Comparison of ENCODE assay signal across 8 cellular contexts in genomic region chr2:42792583-42793313, GRCh38. TPM values are rescaled to one million over a fixed set of nuclear protein-coding genes. Genes with fewer than 3 reads are reported as not detected.
DNase-seq lines count a peak whose midpoint lies in the region; ATAC-seq, FAIRE-seq and TF ChIP-seq lines count a peak whose summit lies in the region.

Gene HAAO (minus strand): TSS chr2:42792583. CDS start chr2:42792536, 47 bp downstream.

- peaks cover 52% of the 10 kb centered on the region for H3K4me1 Mint-ChIP-seq in stimulated activated effector memory CD8-positive, alpha-beta T cell treated with anti-CD3 and anti-CD28 coated beads, Interleukin-12 subunit alpha, Interleukin-12 subunit beta, amount 100 ng/mL, for 72 hours

- FAIRE-seq in kidney (lab: Jason Lieb, UNC): no peak

- ATAC-seq in HG03135 (IDR thresholded peaks at IDR 0.05; ENCODE audit: unreplicated experiment) (peak; percentile 44), body of pancreas (peak; percentile 82)
- peak; percentile 26 for ATAC-seq in stimulated activated effector memory CD8-positive, alpha-beta T cell treated with anti-CD3 and anti-CD28 coated beads, Interleukin-12 subunit alpha, Interleukin-12 subunit beta, amount 100 ng/mL, for 72 hours

- H3K27ac Mint-ChIP-seq in stimulated activated effector memory CD8-positive, alpha-beta T cell treated with anti-CD3 and anti-CD28 coated beads, Interleukin-12 subunit alpha, Interleukin-12 subunit beta, amount 100 ng/mL, for 72 hours: no peak within 1 kb of the TSS

- H3K4me3 Mint-ChIP-seq in stimulated activated effector memory CD8-positive, alpha-beta T cell treated with anti-CD3 and anti-CD28 coated beads, Interleukin-12 subunit alpha, Interleukin-12 subunit beta, amount 100 ng/mL, for 72 hours: peak within 1 kb of the TSS; percentile 62

- no peaks in the 10 kb centered on the region for H3K27me3 ChIP-seq in body of pancreas

- H3K4me3 ChIP-seq in body of pancreas: peak within 1 kb of the TSS; percentile 35 to 54
- H3K4me3 ChIP-seq in kidney (ENCODE audit: low read length in 2 of 2): peak within 1 kb of the TSS; percentile 76 to 86

- peaks cover 5% of the 10 kb centered on the region for H3K36me3 Mint-ChIP-seq in stimulated activated effector memory CD8-positive, alpha-beta T cell treated with anti-CD3 and anti-CD28 coated beads, Interleukin-12 subunit alpha, Interleukin-12 subunit beta, amount 100 ng/mL, for 72 hours

- H3K27ac ChIP-seq in body of pancreas (peak within 1 kb of the TSS; percentile 90 to 93 (median 91)), kidney (ENCODE audit: low read depth in 2 of 2, low read length in 2 of 2) (peak within 1 kb of the TSS; percentile 93 to 95)

- no peaks in the 10 kb centered on the region for H3K9me3 ChIP-seq in body of pancreas
- H3K9me3 ChIP-seq in kidney (ENCODE audit: control insufficient read depth in 1 of 2, low read length in 2 of 2): no peaks in the 10 kb centered on the region

- peak within 1 kb of the TSS; percentile 87 to 92 for H3K9ac ChIP-seq in kidney (ENCODE audit: low read length in 2 of 2)

- H3K4me1 ChIP-seq in body of pancreas (peaks cover 59% of the 10 kb centered on the region), kidney (ENCODE audit: control insufficient read depth in 1 of 2, insufficient read depth in 1 of 2, low read depth in 1 of 2, low read length in 2 of 2) (peaks cover 15 to 19% of the 10 kb centered on the region in 2 donors)

- intact Hi-C loops in body of pancreas (cut with DNase I) (no loop called here), kidney (cut with DNase I) (no loop called here)

- H3K36me3 ChIP-seq in body of pancreas (replicated peaks in 1 of 2; ENCODE audit: insufficient read depth in 1 of 2, low read depth in 2 of 2) (no peaks in the 10 kb centered on the region), kidney (ENCODE audit: control insufficient read depth in 1 of 2, insufficient read depth in 2 of 2, low read length in 2 of 2) (peaks cover 0 to 7% of the 10 kb centered on the region in 2 donors)

- TF ChIP-seq POLR2A in body of pancreas (IDR thresholded peaks at IDR 0.05): peak; percentile 79 to 83 (median 80)

- DNase-seq in activated CD8-positive, alpha-beta memory T cell treated with anti-CD3 and anti-CD28 coated beads for 24 hours: peak; percentile 67
- DNase-seq in activated CD8-positive, alpha-beta memory T cell treated with anti-CD3 and anti-CD28 coated beads, Interleukin-2, amount 50 U/mL, for 4 hours: no peak
- peak; percentile 86 to 90 (median 87) for DNase-seq in body of pancreas
- DNase-seq in kidney: peak; percentile 87
- no peak for DNase-seq in stimulated activated effector memory CD8-positive, alpha-beta T cell treated with anti-CD3 and anti-CD28 coated beads, Interleukin-12 subunit alpha, Interleukin-12 subunit beta, amount 100 ng/mL, for 72 hours (ENCODE audit: low spot score in 2 of 2)
- DNase-seq in NCI-H345 treated with DMSO at 0.1 percent for 48 hours (lab: John Stamatoyannopoulos, UW; ENCODE audit: unreplicated experiment): no peak
- no peak for DNase-seq in stimulated activated CD4-positive, alpha-beta T cell treated with anti-CD3 and anti-CD28 coated beads, Interleukin-4, amount 100 ng/mL, for 24 hours

- H3K9me3 Mint-ChIP-seq in stimulated activated effector memory CD8-positive, alpha-beta T cell treated with anti-CD3 and anti-CD28 coated beads, Interleukin-12 subunit alpha, Interleukin-12 subunit beta, amount 100 ng/mL, for 72 hours: no peaks in the 10 kb centered on the region

- WGBS in body of pancreas, 2 donors: 0 to 1% methylated on average over 7 to 72 of the region's 73 CpGs

- TF ChIP-seq CTCF in body of pancreas (IDR thresholded peaks at IDR 0.05) (peak in 3 of 7 experiments; percentile 5 to 30 (median 11)), kidney (IDR thresholded peaks at IDR 0.05; ENCODE audit: borderline replicate concordance, extremely low read depth, insufficient read depth) (no peak)

RNA-seq across cellular contexts. Expression of gene HAAO, which starts in this region (rescaled TPM):
- total RNA-seq in body of pancreas (10 to 100 TPM; 30.3 to 30.9 TPM), kidney (16.2 TPM)
- polyA plus RNA-seq in kidney (ENCODE audit: insufficient read depth, low read depth, low replicate concordance): 57.2 TPM

Comparison
In these comparisons a context has a peak if more than half of its experiments do, and no peak if none do; other contexts are left out.
1. DNase-seq: peak in activated CD8-positive, alpha-beta memory T cell treated with anti-CD3 and anti-CD28 coated beads for 24 hours (single experiment), body of pancreas (4 of 4) and kidney (single experiment); none in activated CD8-positive, alpha-beta memory T cell treated with anti-CD3 and anti-CD28 coated beads, Interleukin-2, amount 50 U/mL, for 4 hours (single experiment), stimulated activated effector memory CD8-positive, alpha-beta T cell treated with anti-CD3 and anti-CD28 coated beads, Interleukin-12 subunit alpha, Interleukin-12 subunit beta, amount 100 ng/mL, for 72 hours (0 of 2), NCI-H345 treated with DMSO at 0.1 percent for 48 hours (single experiment) and stimulated activated CD4-positive, alpha-beta T cell treated with anti-CD3 and anti-CD28 coated beads, Interleukin-4, amount 100 ng/mL, for 24 hours (single experiment).
2. ATAC-seq: peak in every context shown above with its lines; median percentile 82 in body of pancreas; 44 in HG03135; 26 in stimulated activated effector memory CD8-positive, alpha-beta T cell treated with anti-CD3 and anti-CD28 coated beads, Interleukin-12 subunit alpha, Interleukin-12 subunit beta, amount 100 ng/mL, for 72 hours.